In genomic region chr14:98835051-98835824, GRCh38 we compare ENCODE assay signal across 1 cellular context.
TF ChIP-seq lines count a peak whose summit lies in the region.

No MANE protein-coding gene starts in this region.

TF ChIP-seq in WTC11, 78 proteins besides CTCF, POLR2A, EP300 and RAD21:
- TF ChIP-seq MAX (CRISPR knock-in tag; IDR thresholded peaks at IDR 0.05) (no peak), CDX4 (CRISPR knock-in tag; IDR thresholded peaks at IDR 0.05; ENCODE audit: borderline replicate concordance) (no peak), ZBTB43 (CRISPR knock-in tag; IDR thresholded peaks at IDR 0.05) (0 out of 2 replicates have a peak, but pooled peaks have one; percentile 47), AR (CRISPR knock-in tag; IDR thresholded peaks at IDR 0.05) (no peak), NR2C2 (CRISPR knock-in tag; IDR thresholded peaks at IDR 0.05) (no peak), ZNF423 (CRISPR knock-in tag; IDR thresholded peaks at IDR 0.05) (no peak), HMGXB4 (CRISPR knock-in tag; IDR thresholded peaks at IDR 0.05) (no peak)
